In genomic region chr7:73647725-73648592, GRCh38 we compare ENCODE assay signal across 8 cellular contexts. TPM values are rescaled to one million over a fixed set of nuclear protein-coding genes. Genes with fewer than 3 reads are reported as not detected.
DNase-seq lines count a peak whose midpoint lies in the region; ATAC-seq and TF ChIP-seq lines count a peak whose summit lies in the region.

No MANE protein-coding gene starts in this region.

- no peaks in the 10 kb centered on the region for H3K79me2 ChIP-seq in SU-DHL-6 (ENCODE audit: insufficient read depth, low read length)

- H3K4me3 ChIP-seq in SU-DHL-6 (ENCODE audit: insufficient read depth, low read length, poor library complexity, severe bottlenecking), result peak overlapping the region; percentile 46

- H3K9me3 ChIP-seq in SU-DHL-6 (ENCODE audit: insufficient read depth, low read length), result no peaks in the 10 kb centered on the region

- ATAC-seq in naive B cell (ENCODE audit: low read depth in 2 of 2) (peak; percentile 72 to 79), GM21526 (IDR thresholded peaks at IDR 0.05; ENCODE audit: low FRiP score, unreplicated experiment) (no peak)

- H3K27me3 ChIP-seq in SU-DHL-6 (ENCODE audit: low read length), result no peaks in the 10 kb centered on the region

- no peak for TF ChIP-seq CTCF in SU-DHL-6 (IDR thresholded peaks at IDR 0.05; ENCODE audit: insufficient read depth, low read length, poor library complexity, severe bottlenecking)

- H3K9me3 Mint-ChIP-seq in naive B cell, result no peaks in the 10 kb centered on the region

- peak overlapping the region in 2 of 6 donors; percentile 3 to 69 for H3K27ac Mint-ChIP-seq in naive B cell

- peaks cover 16 to 19% (median 17%) of the 10 kb centered on the region in 3 donors for H3K4me1 Mint-ChIP-seq in naive B cell

- H3K4me3 Mint-ChIP-seq in naive B cell, result peak overlapping the region; percentile 72 to 84 (median 78)

- no peaks in the 10 kb centered on the region for H3F3A ChIP-seq in SU-DHL-6 (ENCODE audit: insufficient read depth)

- DNase-seq in NCI-H345 (lab: John Stamatoyannopoulos, UW), result peak; percentile 37
- DNase-seq in NCI-H345 treated with DMSO at 0.1 percent for 48 hours (lab: John Stamatoyannopoulos, UW; ENCODE audit: unreplicated experiment), result no peak
- peak; percentile 58 for DNase-seq in ecto neural progenitor cell (ENCODE audit: low spot score)
- DNase-seq in naive B cell, result peak; percentile 15
- no peak for DNase-seq in GM19238 (ENCODE audit: insufficient read length, low spot score)
- no peak for DNase-seq in SW 1271 (lab: John Stamatoyannopoulos, UW)

- H3K36me3 Mint-ChIP-seq in naive B cell, result peaks cover 0 to 19% of the 10 kb centered on the region in 2 donors

- peak overlapping the region; percentile 92 for H2AFZ ChIP-seq in SU-DHL-6 (ENCODE audit: low read depth, low read length, severe bottlenecking)

- H3K9ac ChIP-seq in SU-DHL-6 (ENCODE audit: low read length), result peak overlapping the region; percentile 40

- no peaks in the 10 kb centered on the region for H3K9me2 ChIP-seq in SU-DHL-6 (replicated peaks; ENCODE audit: insufficient read depth, low read length)

- H3K27ac ChIP-seq in SU-DHL-6 (ENCODE audit: low read depth, low read length), result no peak overlapping the region

- H4K20me1 ChIP-seq in SU-DHL-6 (ENCODE audit: low read depth, low read length), result no peaks in the 10 kb centered on the region

- peak overlapping the region; percentile 62 for H3K4me2 ChIP-seq in SU-DHL-6 (ENCODE audit: low read depth, low read length, poor library complexity, severe bottlenecking)

- H3K36me3 ChIP-seq in SU-DHL-6 (ENCODE audit: low read length), result no peaks in the 10 kb centered on the region

- peaks cover 60 to 86% (median 73%) of the 10 kb centered on the region in 3 donors for H3K27me3 Mint-ChIP-seq in naive B cell

RNA-seq across cellular contexts. Expression of gene VPS37D, which starts 19.7 kb away (rescaled TPM):
- polyA plus RNA-seq in naive B cell (ENCODE audit: low read depth in 6 of 6), result under 1 TPM in 1 of 6 donors, not detected in 5; 0.23 TPM

RNA-seq across cellular contexts. Expression of gene MLXIPL, which starts 23.6 kb away (rescaled TPM):
- polyA plus RNA-seq in naive B cell (ENCODE audit: low read depth in 6 of 6), result not detected

RNA-seq across cellular contexts. Expression of gene DNAJC30, which starts 35.3 kb away (rescaled TPM):
- 10 to 100 TPM in 5 of 6 donors, 1 to 10 TPM in 1; 9.9 to 15.4 (median 12.2) TPM for polyA plus RNA-seq in naive B cell (ENCODE audit: low read depth in 6 of 6)

RNA-seq across cellular contexts. Expression of gene BUD23, which starts 35.4 kb away (rescaled TPM):
- polyA plus RNA-seq in naive B cell (ENCODE audit: low read depth in 6 of 6), result 100 to 1,000 TPM; 129 to 249 (median 148) TPM

Comparison
In these comparisons a context has a peak if more than half of its experiments do, and no peak if none do; other contexts are left out.
1. DNase-seq: peak in NCI-H345 (single experiment), ecto neural progenitor cell (single experiment) and naive B cell (single experiment); none in NCI-H345 treated with DMSO at 0.1 percent for 48 hours (single experiment), GM19238 (single experiment) and SW 1271 (0 of 2).